In the genomic region with DNA sequence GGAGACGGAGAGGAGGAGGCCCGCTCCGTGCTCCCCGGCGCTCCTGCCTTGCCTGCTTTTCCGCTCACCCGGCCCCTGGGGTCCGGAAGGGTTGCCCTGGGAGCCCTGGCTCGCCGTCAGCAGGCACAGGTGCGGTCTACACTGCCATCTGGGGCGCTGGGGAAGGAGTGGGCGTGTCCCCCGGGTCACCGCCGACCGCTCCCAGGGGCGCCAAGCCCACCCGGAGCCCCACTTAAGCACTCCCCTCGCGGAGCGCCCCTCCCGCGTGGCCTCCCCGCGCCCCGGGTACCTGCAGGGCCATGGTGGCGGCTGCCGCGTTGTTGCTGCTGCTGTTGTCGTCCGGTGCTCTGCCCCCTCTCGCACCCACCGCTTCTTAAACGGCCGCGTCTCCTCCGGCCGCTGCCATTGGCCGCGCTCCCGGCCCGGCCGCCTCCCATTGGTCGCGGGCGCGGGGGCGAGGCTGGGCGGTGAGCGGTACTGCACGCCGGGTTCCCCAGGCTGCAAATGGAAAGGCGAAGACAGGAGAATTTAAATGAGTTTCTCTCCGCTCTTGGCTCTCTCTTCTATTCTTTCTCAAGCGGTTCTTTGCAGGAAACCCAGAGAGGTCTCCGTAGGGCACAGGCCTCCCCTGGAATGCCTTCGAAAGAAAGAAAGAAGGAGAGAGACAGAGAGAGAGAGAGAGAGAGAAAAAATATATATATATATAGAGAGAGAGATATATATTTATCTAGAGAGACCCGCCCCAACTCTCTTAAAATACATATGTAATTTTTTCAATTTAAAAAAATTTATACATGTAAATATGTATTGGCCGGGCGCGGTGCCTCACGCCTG, we compare ENCODE assay signal across 8 cellular contexts. TPM values are rescaled to one million over a fixed set of nuclear protein-coding genes. Genes with fewer than 3 reads are reported as not detected.
DNase-seq lines count a peak whose midpoint lies in the region; ATAC-seq and TF ChIP-seq lines count a peak whose summit lies in the region.

Gene ACBD7 (minus strand): TSS at position 349 of the 834 bp plus-strand sequence. CDS start 48 bp downstream, at position 301.

- H3K27ac ChIP-seq in ACC112 (ENCODE audit: low read depth, low read length): no peak within 1 kb of the TSS

- ATAC-seq in GM18858 (IDR thresholded peaks at IDR 0.05; ENCODE audit: unreplicated experiment) (peak; percentile 96), HG03066 (IDR thresholded peaks at IDR 0.05; ENCODE audit: low read depth, unreplicated experiment) (peak; percentile 98)

- peak within 1 kb of the TSS; percentile 41 for H2AFZ ChIP-seq in ACC112 (ENCODE audit: low read length, unreplicated experiment)

- no peak for TF ChIP-seq CTCF in kidney epithelial cell (IDR thresholded peaks at IDR 0.05; ENCODE audit: insufficient read depth, low read length, poor library complexity, severe bottlenecking)

- H3K4me3 ChIP-seq in ACC112 (ENCODE audit: low read depth, low read length) (peak within 1 kb of the TSS; percentile 80), kidney epithelial cell (ENCODE audit: low read depth, low read length) (peak within 1 kb of the TSS; percentile 60)

- DNase-seq in NCI-H2196 (lab: John Stamatoyannopoulos, UW; ENCODE audit: unreplicated experiment) (peak; percentile 80), kidney epithelial cell (ENCODE audit: low read depth) (no peak)
- DNase-seq in activated CD4-positive, CD25-positive, alpha-beta regulatory T cell (lab: John Stamatoyannopoulos, UW): peak; percentile 56 to 63 (median 58)
- peak; percentile 81 for DNase-seq in central memory CD4-positive, alpha-beta T cell
- DNase-seq in stimulated activated CD4-positive, alpha-beta T cell treated with anti-CD3 and anti-CD28 coated beads, Interleukin-15, amount 100 ng/mL, for 24 hours: peak; percentile 89

- H3K79me2 ChIP-seq in ACC112 (ENCODE audit: control insufficient read depth, insufficient read depth, low read length, unreplicated experiment): no peaks in the 10 kb centered on the region

- H3K27me3 ChIP-seq in ACC112 (ENCODE audit: insufficient read depth, low read length): no peaks in the 10 kb centered on the region
- no peaks in the 10 kb centered on the region for H3K27me3 ChIP-seq in kidney epithelial cell (ENCODE audit: control insufficient read depth, insufficient read depth, low read length)

- H3K36me3 ChIP-seq in ACC112 (ENCODE audit: insufficient read depth, low read length) (no peaks in the 10 kb centered on the region), kidney epithelial cell (ENCODE audit: control insufficient read depth, insufficient read depth, low read length) (no peaks in the 10 kb centered on the region)

- peaks cover 8% of the 10 kb centered on the region for H3K4me1 ChIP-seq in ACC112 (ENCODE audit: control insufficient read depth, insufficient read depth, low read length, unreplicated experiment)

RNA-seq across cellular contexts. Expression of gene ACBD7, which starts in this region (rescaled TPM):
- 1.0 and 1.5 TPM in 2 replicates for total RNA-seq in kidney epithelial cell
